Comparison of ENCODE assay signal across 8 cellular contexts in genomic region chr9:38423939-38424843, GRCh38. TPM values are rescaled to one million over a fixed set of nuclear protein-coding genes. Genes with fewer than 3 reads are reported as not detected.
DNase-seq lines count a peak whose midpoint lies in the region; ATAC-seq and TF ChIP-seq lines count a peak whose summit lies in the region.

IGFBPL1 (minus strand) TSS chr9:38424454; CDS start chr9:38424424, 30 bp downstream.

- peaks cover 71 to 84% of the 10 kb centered on the region in 2 donors for H3K27me3 Mint-ChIP-seq in effector memory CD8-positive, alpha-beta T cell
- H3K27me3 Mint-ChIP-seq in mesothelial cell of epicardium (ENCODE audit: low read depth): peaks cover 70% of the 10 kb centered on the region

- H3K27ac Mint-ChIP-seq in effector memory CD8-positive, alpha-beta T cell: no peak within 1 kb of the TSS
- no peak within 1 kb of the TSS for H3K27ac Mint-ChIP-seq in mesothelial cell of epicardium

- in situ Hi-C loops in GM13977 (cut with MboI; ENCODE audit: low pct_unique_long_range_greater_than_20kb, low sequenced_read_pairs, unreplicated experiment): no loop called here

- TF ChIP-seq CTCF in GM13977 (IDR thresholded peaks at IDR 0.05; ENCODE audit: extremely low read depth, insufficient read depth, missing control alignments) (no peak), mesothelial cell of epicardium (IDR thresholded peaks at IDR 0.05; ENCODE audit: unreplicated experiment) (no peak), vagina (IDR thresholded peaks at IDR 0.05) (no peak)

- H3K4me1 ChIP-seq in ACC112 (ENCODE audit: control insufficient read depth, insufficient read depth, low read length, unreplicated experiment): no peaks in the 10 kb centered on the region
- no peaks in the 10 kb centered on the region for H3K4me1 ChIP-seq in vagina

- ATAC-seq in effector memory CD8-positive, alpha-beta T cell (replicated peaks): no peak
- ATAC-seq in sciatic nerve: no peak

- H3K27ac ChIP-seq in ACC112 (ENCODE audit: low read depth, low read length): no peak within 1 kb of the TSS
- no peak within 1 kb of the TSS for H3K27ac ChIP-seq in vagina

- H3K79me2 ChIP-seq in ACC112 (ENCODE audit: control insufficient read depth, insufficient read depth, low read length, unreplicated experiment): no peaks in the 10 kb centered on the region

- no peaks in the 10 kb centered on the region for H3K9me3 ChIP-seq in vagina

- H3K36me3 ChIP-seq in ACC112 (ENCODE audit: insufficient read depth, low read length): no peaks in the 10 kb centered on the region
- H3K36me3 ChIP-seq in vagina: no peaks in the 10 kb centered on the region

- peak within 1 kb of the TSS; percentile 68 for H3K4me3 ChIP-seq in ACC112 (ENCODE audit: low read depth, low read length)
- peak within 1 kb of the TSS; percentile 16 to 52 for H3K4me3 ChIP-seq in vagina

- intact Hi-C loops in vagina (cut with DNase I) (loop anchor here (10.0 kb wide), 1 partner anchor 49 kb away; no protein-coding TSS in a partner anchor), sciatic nerve (cut with DNase I) (no loop called here)

- TF ChIP-seq POLR2A in vagina (IDR thresholded peaks at IDR 0.05): no peak

- H3K4me1 Mint-ChIP-seq in effector memory CD8-positive, alpha-beta T cell (ENCODE audit: low read depth in 2 of 2): peaks cover 0 to 3% of the 10 kb centered on the region in 2 donors
- peaks cover 10% of the 10 kb centered on the region for H3K4me1 Mint-ChIP-seq in mesothelial cell of epicardium

- no peaks in the 10 kb centered on the region for H3K36me3 Mint-ChIP-seq in effector memory CD8-positive, alpha-beta T cell (ENCODE audit: insufficient read depth)
- H3K36me3 Mint-ChIP-seq in mesothelial cell of epicardium: no peaks in the 10 kb centered on the region

- DNase-seq in GM13977 (ENCODE audit: low spot score) (peak; percentile 63), NCI-H345 (lab: John Stamatoyannopoulos, UW) (peak; percentile 83), mesothelial cell of epicardium (ENCODE audit: low spot score in 2 of 2, unreplicated experiment in 2 of 2) (peak in 1 of 2 experiments; percentile 58), vagina (ENCODE audit: extremely low spot score in 2 of 2) (no peak), inferior parietal cortex (ENCODE audit: extremely low spot score) (no peak), sciatic nerve (ENCODE audit: low spot score) (no peak)
- DNase-seq in effector memory CD8-positive, alpha-beta T cell: no peak

- no peaks in the 10 kb centered on the region for H3K9me3 Mint-ChIP-seq in effector memory CD8-positive, alpha-beta T cell
- H3K9me3 Mint-ChIP-seq in mesothelial cell of epicardium: no peaks in the 10 kb centered on the region

- peak within 1 kb of the TSS; percentile 46 to 51 for H3K4me3 Mint-ChIP-seq in effector memory CD8-positive, alpha-beta T cell
- peak within 1 kb of the TSS; percentile 50 for H3K4me3 Mint-ChIP-seq in mesothelial cell of epicardium

- peak within 1 kb of the TSS; percentile 66 for H2AFZ ChIP-seq in ACC112 (ENCODE audit: low read length, unreplicated experiment)

- H3K27me3 ChIP-seq in ACC112 (ENCODE audit: insufficient read depth, low read length) (peaks cover 78% of the 10 kb centered on the region), vagina (no peaks in the 10 kb centered on the region)

RNA-seq across cellular contexts. Expression of gene IGFBPL1, which starts in this region (rescaled TPM):
- total RNA-seq in mesothelial cell of epicardium (0.27 to 0.34 TPM in 2 of 3 replicates, not detected in the other), vagina (not detected), sciatic nerve (not detected)

Comparison
In these comparisons a context has a peak if more than half of its experiments do, and no peak if none do; other contexts are left out.
1. DNase-seq: peak in GM13977 (single experiment) and NCI-H345 (single experiment); none in effector memory CD8-positive, alpha-beta T cell (0 of 3), vagina (0 of 2), inferior parietal cortex (single experiment) and sciatic nerve (single experiment).